Comparison of ENCODE assay signal across 18 cellular contexts in the genomic region with DNA sequence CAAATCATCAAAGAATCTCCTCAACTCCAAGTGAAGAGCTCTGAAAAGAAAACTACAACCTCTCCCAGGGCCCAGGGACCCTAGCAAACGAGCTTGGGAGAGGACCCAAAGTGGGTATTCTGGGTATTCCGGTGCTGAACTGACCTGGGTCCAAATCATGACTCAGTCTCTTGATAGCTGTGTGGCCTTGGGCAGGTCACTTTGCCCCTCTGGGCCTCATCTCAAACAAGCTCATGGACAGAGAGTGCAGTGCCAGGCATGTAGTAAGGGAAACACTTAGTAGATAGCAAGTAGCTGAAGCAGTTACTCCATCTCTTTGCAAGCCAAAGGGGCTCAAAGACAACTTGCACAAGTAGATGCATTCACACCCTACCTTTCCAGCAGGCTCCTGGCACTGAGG. TPM values are rescaled to one million over a fixed set of nuclear protein-coding genes. Genes with fewer than 3 reads are reported as not detected.
DNase-seq lines count a peak whose midpoint lies in the region; ATAC-seq, FAIRE-seq and TF ChIP-seq lines count a peak whose summit lies in the region.
"Had no signal": no experiment of that assay in that cellular context is flagged by ENCODE, and none has a peak within 500 bp of the region (broad histone marks: within the 10 kb centered on the region; RNA-seq: fewer than 3 reads in every experiment).

No MANE protein-coding gene starts in this region.

- 0 out of 2 replicates have a peak overlapping the region, but pooled peaks have one; percentile 80 for H2AFZ ChIP-seq in GM23338
- H2AFZ ChIP-seq in H1 (ENCODE audit: low read length), result peak overlapping the region; percentile 3; the same call in 1 of the 2 replicates

- FAIRE-seq in H1 (lab: Jason Lieb, UNC), result no peak
- FAIRE-seq: GM18507, RCC 7860 had no signal

- no peak overlapping the region for H2BK5ac ChIP-seq in H1 (ENCODE audit: low read depth, low read length)

- no peak overlapping the region for H2BK120ac ChIP-seq in H1 (replicated peaks; ENCODE audit: low read depth, low read length)

- 88% methylated on average over 2 of the region's 2 CpGs; no CpG with 5 or more reads in 1 of the 2 experiments for WGBS in H1 (ENCODE audit: extremely low coverage in 1 of 2, insufficient coverage in 1 of 2, insufficient read length in 1 of 2, insufficient replicate concordance in 2 of 2, low coverage in 1 of 2, low lambda C conversion rate in 2 of 2, missing lambda C conversion rate in 1 of 2), 2 experiments

- H2BK20ac ChIP-seq in H1 (ENCODE audit: low read length), result 0 out of 2 replicates have a peak overlapping the region, but pooled peaks have one; percentile 43

- H3K4ac ChIP-seq in H1 (replicated peaks; ENCODE audit: insufficient read length, low read depth, low read length), result no peak overlapping the region

- H3K9me3 ChIP-seq in H1 (ENCODE audit: insufficient read depth in 2 of 2, low read depth in 1 of 2, low read length in 1 of 2), result no peaks in the 10 kb centered on the region
- H3K9me3 ChIP-seq: MG63 had no signal

- H4K20me1 ChIP-seq in GM23338 (replicated peaks; ENCODE audit: insufficient read depth) (no peaks in the 10 kb centered on the region), H1 (replicated peaks in 1 of 2; ENCODE audit: control insufficient read depth in 1 of 2, insufficient read depth in 2 of 2, low read length in 2 of 2) (no peaks in the 10 kb centered on the region)

- H3K79me1 ChIP-seq in H1 (ENCODE audit: low read depth, low read length), result no peaks in the 10 kb centered on the region

- no peaks in the 10 kb centered on the region for H3K9me3 Mint-ChIP-seq in GM23338

- H3K4me3 Mint-ChIP-seq in GM23338, result no peak overlapping the region

- CTCF ChIA-PET in H1 (lab: Charles Lee; ENCODE audit: partially characterized antibody), result interaction anchor here (1.0 to 3.1 kb wide), 5 partner anchors 8 to 409 kb away, joined by 3 to 9 read pairs (median 4); a partner anchor contains a TSS

- H3F3A ChIP-seq in GM23338 (replicated peaks; ENCODE audit: low read depth), result no peaks in the 10 kb centered on the region

- H3K4me1 ChIP-seq in GM23338 (ENCODE audit: insufficient read depth) (peaks cover 24% of the 10 kb centered on the region), H1 (replicated peaks in 1 of 4; ENCODE audit: control insufficient read depth in 3 of 4, insufficient read depth in 4 of 4, low read length in 3 of 4) (peaks cover 6 to 35% (median 28%) of the 10 kb centered on the region in 4 experiments), rectal smooth muscle tissue (ENCODE audit: control insufficient read depth, insufficient read depth, low read length) (no peaks in the 10 kb centered on the region)

- H3K27ac Mint-ChIP-seq in GM23338, result no peak overlapping the region

- H3K27me3 ChIP-seq in GM23338 (ENCODE audit: insufficient read depth), result no peaks in the 10 kb centered on the region
- peaks cover 0 to 6% (median 1%) of the 10 kb centered on the region in 4 experiments; a peak in 2 of 7 replicates for H3K27me3 ChIP-seq in H1 (replicated peaks in 1 of 4; ENCODE audit: control insufficient read depth in 3 of 4, extremely low read depth in 1 of 4, insufficient read depth in 3 of 4, low read length in 3 of 4)
- no peaks in the 10 kb centered on the region for H3K27me3 ChIP-seq in rectal smooth muscle tissue (ENCODE audit: control insufficient read depth, insufficient read depth, low read length)
- H3K27me3 ChIP-seq: MG63 had no signal

- H3K23me2 ChIP-seq in H1 (ENCODE audit: low read depth, low read length), result no peaks in the 10 kb centered on the region

- no peak overlapping the region for H3K14ac ChIP-seq in H1 (ENCODE audit: insufficient read length)

- POLR2A ChIA-PET in H1 (lab: Charles Lee; ENCODE audit: partially characterized antibody), result interaction anchor here (1.6 kb wide), 1 partner anchor 11 kb away, joined by 3 read pairs; no protein-coding TSS in a partner anchor

- H3K36me3 Mint-ChIP-seq in GM23338 (ENCODE audit: low read depth), result no peaks in the 10 kb centered on the region

- no peak overlapping the region for H3K56ac ChIP-seq in H1 (replicated peaks; ENCODE audit: insufficient read length, low read depth, low read length)

- H3K9ac ChIP-seq in H1 (replicated peaks in 1 of 4; ENCODE audit: extremely low read depth in 1 of 4, low read depth in 3 of 4, low read length in 3 of 4) (no peak overlapping the region), rectal smooth muscle tissue (ENCODE audit: low read length) (no peak overlapping the region)

- no peak overlapping the region for H3K4me2 ChIP-seq in GM23338
- H3K4me2 ChIP-seq in H1 (ENCODE audit: insufficient read depth in 1 of 2, low read depth in 2 of 2, low read length in 2 of 2), result no peak overlapping the region

- no peak overlapping the region for H3K23ac ChIP-seq in H1 (ENCODE audit: insufficient read length)

- no peaks in the 10 kb centered on the region for H3K36me3 ChIP-seq in GM23338 (ENCODE audit: insufficient read depth)
- no peaks in the 10 kb centered on the region for H3K36me3 ChIP-seq in H1 (ENCODE audit: control insufficient read depth in 2 of 4, insufficient read depth in 4 of 4, low read length in 3 of 4)
- no peaks in the 10 kb centered on the region for H3K36me3 ChIP-seq in rectal smooth muscle tissue (ENCODE audit: control insufficient read depth, insufficient read depth, low read length)
- H3K36me3 ChIP-seq: MG63 had no signal

- H2BK15ac ChIP-seq in H1 (ENCODE audit: low read length), result no peak overlapping the region

- TF ChIP-seq EP300 in H1 (IDR thresholded peaks at IDR 0.05; ENCODE audit: borderline replicate concordance in 1 of 2, low read depth in 2 of 2, low read length in 2 of 2), result no peak

- DNase-seq in GM23338 (ENCODE audit: low spot score) (no peak), NB4 (ENCODE audit: low read depth) (no peak), H1 (ENCODE audit: low read depth in 1 of 2, low spot score in 2 of 2) (no peak), NCI-H1092 treated with DMSO at 0.1 percent for 48 hours (lab: John Stamatoyannopoulos, UW) (no peak)
- no peak for DNase-seq in stimulated activated CD4-positive, alpha-beta T cell treated with anti-CD3 and anti-CD28 coated beads, Interleukin-2, amount 100 ng/mL, for 48 hours
- DNase-seq: DMS 273 treated with DMSO at 0.1 percent for 48 hours, HCEC 1CT, KG1, MG63, NCI-H1930, NCI-H510A, SIG-M5 had no signal

- no peak overlapping the region for H4K91ac ChIP-seq in H1 (replicated peaks; ENCODE audit: insufficient read length, low read length)

- no peak overlapping the region for H4K5ac ChIP-seq in H1 (ENCODE audit: insufficient read length, low read depth, low read length)

- H3K9me2 ChIP-seq in GM23338 (ENCODE audit: insufficient read depth), result no peaks in the 10 kb centered on the region

- no peak overlapping the region for H3K18ac ChIP-seq in H1 (ENCODE audit: extremely low read depth, low read length)

- ATAC-seq in GM23338, result no peak
- no peak for ATAC-seq in HG03139 (IDR thresholded peaks at IDR 0.05; ENCODE audit: unreplicated experiment)

- TF ChIP-seq POLR2A in NB4 (IDR thresholded peaks at IDR 0.05; ENCODE audit: extremely low read depth, insufficient read length), result no peak
- no peak for TF ChIP-seq POLR2A in H1 (IDR thresholded peaks at IDR 0.05; ENCODE audit: control extremely low read depth in 1 of 2, low read depth in 2 of 2, low read length in 2 of 2)

- TF ChIP-seq RAD21 in H1 (IDR thresholded peaks at IDR 0.05 in 1 of 2, conservative IDR thresholded peaks at IDR 0.05 in 1 of 2; ENCODE audit: low read depth in 2 of 2, low read length in 2 of 2), result no peak

- H3K4me3 ChIP-seq in GM23338 (no peak overlapping the region), NB4 (ENCODE audit: low read depth, low read length) (peak overlapping the region; percentile 47), H1 (ENCODE audit: extremely low read depth in 1 of 4, insufficient read depth in 2 of 4, low read depth in 3 of 4, low read length in 4 of 4) (no peak overlapping the region), rectal smooth muscle tissue (ENCODE audit: low read length) (no peak overlapping the region)
- H3K4me3 ChIP-seq: MG63 had no signal

- no peak overlapping the region for H2AK5ac ChIP-seq in H1 (ENCODE audit: low read depth, low read length)

- H3K79me2 ChIP-seq in GM23338 (replicated peaks; ENCODE audit: insufficient read depth), result no peaks in the 10 kb centered on the region
- no peaks in the 10 kb centered on the region for H3K79me2 ChIP-seq in H1 (ENCODE audit: control insufficient read depth in 1 of 2, insufficient read depth in 2 of 2, low read length in 2 of 2)

- H3K27me3 Mint-ChIP-seq in GM23338 (ENCODE audit: insufficient read depth, low read depth, poor library complexity), result peaks cover 9% of the 10 kb centered on the region

- H3K27ac ChIP-seq in GM23338 (ENCODE audit: low read depth) (no peak overlapping the region), H1 (ENCODE audit: low read depth, low read length) (no peak overlapping the region), rectal smooth muscle tissue (ENCODE audit: low read depth, low read length) (peak overlapping the region; percentile 3)

- no peak overlapping the region for H4K8ac ChIP-seq in H1 (ENCODE audit: extremely low read depth, insufficient read depth, low read length)

- H2BK12ac ChIP-seq in H1 (ENCODE audit: low read depth, low read length), result no peak overlapping the region; the same call in 1 of the 2 replicates

- peaks cover 39% of the 10 kb centered on the region for H3K4me1 Mint-ChIP-seq in GM23338

- TF ChIP-seq CTCF in GM23338 (conservative IDR thresholded peaks at IDR 0.05; ENCODE audit: low read depth in 2 of 2), result no peak
- no peak for TF ChIP-seq CTCF in NB4 (IDR thresholded peaks at IDR 0.05; ENCODE audit: low read depth, low read length)
- TF ChIP-seq CTCF in H1 (IDR thresholded peaks at IDR 0.05; ENCODE audit: control extremely low read depth in 1 of 3, insufficient read depth in 1 of 3, low read depth in 1 of 3, low read length in 3 of 3), result no peak

RNA-seq across cellular contexts. Expression of a gene that starts 12.4 kb away (rescaled TPM):
- total RNA-seq in GM23338 (2014; rRNA removed; shearing (Covaris generic)), result 3.6 and 4.6 TPM in 2 replicates
- polyA plus RNA-seq in GM23338 (2016; fragmentation: Nextera tagmentation; extraction: Ambion mirVana), result 0.76 and 1.1 TPM in 2 replicates
- 2.4 and 3.8 TPM in 2 replicates for total RNA-seq in H1 (2021; fragmentation: NEBNext Ultra II Directional; extraction: Animal tissue kit (Norgen Biotek cat#: 25700))
- polyA plus RNA-seq in H1 (2011; rRNA removed), result 2.3 and 3.4 TPM in 2 replicates
- 1.8 TPM for polyA plus RNA-seq in H1 (2011; cell fraction: cytosol; rRNA removed)
- polyA plus RNA-seq in H1 (2011; cell fraction: nucleus; rRNA removed), result 11.2 TPM
- polyA plus RNA-seq in H1 (2012, experiment 1 of 2), result 2.1 to 4.6 TPM (median 2.9 TPM) in 4 replicates
- 0.52 TPM for polyA plus RNA-seq in H1 (2012, experiment 2 of 2)
- polyA plus RNA-seq in H1 (2013, experiment 1 of 2), result 2.4 TPM
- polyA plus RNA-seq in H1 (2013, experiment 2 of 2), result 2.1 TPM
- polyA minus RNA-seq in H1 (2011; rRNA and poly(A)+ RNA removed), result 3.9 and 9.3 TPM in 2 replicates
- not detected for polyA minus RNA-seq in H1 (2011; cell fraction: cytosol; rRNA and poly(A)+ RNA removed)
- polyA minus RNA-seq in H1 (2011; cell fraction: nucleus; rRNA and poly(A)+ RNA removed), result 4.6 TPM
- polyA plus RNA-seq: AG04450, BJ had no signal

RNA-seq across cellular contexts. Expression of a gene that starts 53.6 kb away (rescaled TPM):
- not detected in 2 replicates for total RNA-seq in GM23338 (2014; rRNA removed; shearing (Covaris generic))
- not detected in 2 replicates for polyA plus RNA-seq in GM23338 (2016; fragmentation: Nextera tagmentation; extraction: Ambion mirVana)
- not detected in 2 replicates for total RNA-seq in H1 (2021; fragmentation: NEBNext Ultra II Directional; extraction: Animal tissue kit (Norgen Biotek cat#: 25700))
- polyA plus RNA-seq in H1 (2011; rRNA removed), result not detected in 2 replicates
- polyA plus RNA-seq in H1 (2011; cell fraction: cytosol; rRNA removed), result not detected
- polyA plus RNA-seq in H1 (2011; cell fraction: nucleus; rRNA removed), result not detected
- not detected in 4 replicates for polyA plus RNA-seq in H1 (2012, experiment 1 of 2)
- polyA plus RNA-seq in H1 (2012, experiment 2 of 2), result not detected
- polyA plus RNA-seq in H1 (2013, experiment 1 of 2), result not detected
- polyA plus RNA-seq in H1 (2013, experiment 2 of 2), result 0.24 TPM
- not detected in 2 replicates for polyA minus RNA-seq in H1 (2011; rRNA and poly(A)+ RNA removed)
- not detected for polyA minus RNA-seq in H1 (2011; cell fraction: cytosol; rRNA and poly(A)+ RNA removed)
- polyA minus RNA-seq in H1 (2011; cell fraction: nucleus; rRNA and poly(A)+ RNA removed), result not detected
- polyA plus RNA-seq: AG04450, BJ had no signal
